ENCODE assay signal across 22 cellular contexts in genomic region chr1:20078166-20078565, GRCh38. TPM values are rescaled to one million over a fixed set of nuclear protein-coding genes. Genes with fewer than 3 reads are reported as not detected.
DNase-seq lines count a peak whose midpoint lies in the region; ATAC-seq, FAIRE-seq and TF ChIP-seq lines count a peak whose summit lies in the region.
"Had no signal": no experiment of that assay in that cellular context is flagged by ENCODE, and none has a peak within 500 bp of the region (broad histone marks: within the 10 kb centered on the region; RNA-seq: fewer than 3 reads in every experiment).

No MANE protein-coding gene starts in this region.

- peaks cover 10% of the 10 kb centered on the region; the same call in 1 of the 2 replicates for H3K9me3 Mint-ChIP-seq in WTC11

- peak; percentile 92 for FAIRE-seq in GM12892 (lab: Jason Lieb, UNC)

- no peaks in the 10 kb centered on the region for H4K20me1 ChIP-seq in BLaER1

- DNase-seq in GM12892 (ENCODE audit: insufficient read length): no peak
- DNase-seq in NCI-H2171 treated with DMSO at 0.1 percent for 48 hours (lab: John Stamatoyannopoulos, UW): peak; percentile 88
- no peak for DNase-seq in esophagus muscularis mucosa (ENCODE audit: extremely low spot score)
- no peak for DNase-seq in WTC11 (ENCODE audit: low spot score)
- DNase-seq: activated effector memory CD4-positive, alpha-beta T cell treated with Interleukin-2 at 50 U/mL for 16 hours; GDM1; mucosa of descending colon; NCI-H2107; NCI-H69; stimulated activated CD4-positive, alpha-beta T cell treated with anti-CD3 and anti-CD28 coated beads, Interleukin-1b, Interleukin-23, amount 100 ng/mL, for 48 hours; testis had no signal

- POLR2A ChIA-PET in WTC11 (lab: Charles Lee): interaction anchor here (0.6 kb wide), 1 partner anchor 73 kb away, joined by 5 read pairs; no protein-coding TSS in a partner anchor

- H3K9me3 ChIP-seq in BLaER1: no peaks in the 10 kb centered on the region
- H3K9me3 ChIP-seq in esophagus muscularis mucosa: no peaks in the 10 kb centered on the region
- H3K9me3 ChIP-seq: HAP-1, mucosa of descending colon, sigmoid colon, testis had no signal

- H3K4me1 ChIP-seq in BLaER1 (peaks cover 93% of the 10 kb centered on the region), esophagus muscularis mucosa (peaks cover 11 to 38% (median 29%) of the 10 kb centered on the region in 4 donors)
- H3K4me1 ChIP-seq: HAP-1, testis had no signal

- H3K27ac ChIP-seq in BLaER1 (peak overlapping the region; percentile 72), esophagus muscularis mucosa (replicated peaks in 1 of 4) (no peak overlapping the region)
- H3K27ac ChIP-seq: sigmoid colon, testis, VCaP had no signal

- CTCF ChIA-PET in WTC11 (lab: Charles Lee): interaction anchor here (1.4 kb wide), 1 partner anchor 135 kb away, joined by 3 read pairs; no protein-coding TSS in a partner anchor

- no peak overlapping the region for H3K27ac Mint-ChIP-seq in WTC11

- intact Hi-C loops in esophagus muscularis mucosa (cut with DNase I): no loop called here

- H3K4me1 Mint-ChIP-seq in WTC11: peaks cover 30% of the 10 kb centered on the region

- WGBS in esophagus muscularis mucosa: 79% methylated on average over 6 of the region's 6 CpGs

- no peaks in the 10 kb centered on the region for H3K36me3 Mint-ChIP-seq in WTC11

- TF ChIP-seq EP300 in esophagus muscularis mucosa (IDR thresholded peaks at IDR 0.05): no peak

- H3K36me3 ChIP-seq in BLaER1 (no peaks in the 10 kb centered on the region), esophagus muscularis mucosa (peaks cover 0 to 21% (median 0%) of the 10 kb centered on the region in 4 donors)
- H3K36me3 ChIP-seq: HAP-1, sigmoid colon had no signal

- H3K4me3 ChIP-seq in BLaER1 (no peak overlapping the region), esophagus muscularis mucosa (no peak overlapping the region)
- H3K4me3 ChIP-seq: HAP-1, mucosa of descending colon, sigmoid colon, testis had no signal

- no peak for TF ChIP-seq CTCF in esophagus muscularis mucosa (IDR thresholded peaks at IDR 0.05)
- no peak for TF ChIP-seq CTCF in WTC11 (IDR thresholded peaks at IDR 0.05)

- H3K4me2 ChIP-seq in BLaER1: peak overlapping the region; percentile 96

- ATAC-seq in GM21825 (IDR thresholded peaks at IDR 0.05; ENCODE audit: unreplicated experiment) (peak; percentile 39), GM21367 (IDR thresholded peaks at IDR 0.05; ENCODE audit: unreplicated experiment) (no peak), GM21515 (IDR thresholded peaks at IDR 0.05; ENCODE audit: unreplicated experiment) (no peak), WTC11 (no peak)
- ATAC-seq: mucosa of descending colon had no signal

- TF ChIP-seq POLR2A in GM12892 (IDR thresholded peaks at IDR 0.05; ENCODE audit: low read depth, low read length): no peak
- TF ChIP-seq POLR2A in esophagus muscularis mucosa (IDR thresholded peaks at IDR 0.05; ENCODE audit: low read depth): no peak

- H3K9ac ChIP-seq in BLaER1: peak overlapping the region; percentile 35; the same call in 1 of the 2 replicates

- H3K27me3 Mint-ChIP-seq in WTC11 (ENCODE audit: low read depth): peaks cover 7% of the 10 kb centered on the region; the same call in 1 of the 2 replicates

- no peaks in the 10 kb centered on the region for H3K27me3 ChIP-seq in BLaER1
- no peaks in the 10 kb centered on the region for H3K27me3 ChIP-seq in esophagus muscularis mucosa
- H3K27me3 ChIP-seq: sigmoid colon, testis had no signal

- no peak overlapping the region for H3K4me3 Mint-ChIP-seq in WTC11

TF ChIP-seq in WTC11, 78 proteins besides CTCF, POLR2A, EP300 and RAD21:
- TF ChIP-seq NFYB (CRISPR knock-in tag; conservative IDR thresholded peaks at IDR 0.05; ENCODE audit: low read depth): no peak
- no peak for TF ChIP-seq ZNF317 (CRISPR knock-in tag; IDR thresholded peaks at IDR 0.05; ENCODE audit: borderline replicate concordance, low read depth)

RNA-seq across cellular contexts. Expression of gene PLA2G5, which starts 8.2 kb away (rescaled TPM):
- polyA plus RNA-seq in GM12892 (2012; ENCODE audit: missing spikeins): 0.32 TPM
- total RNA-seq in esophagus muscularis mucosa (10 to 100 TPM; 17.7 to 46.2 (median 28.4) TPM), WTC11 (2021) (0.30 TPM in 1 of 3 replicates, not detected in the others)
- total RNA-seq: activated CD8-positive, alpha-beta memory T cell treated with anti-CD3 and anti-CD28 coated beads for 36 hours; kidney epithelial cell; RPMI7951 had no signal

RNA-seq across cellular contexts. Expression of gene PLA2G2D, which starts 41.2 kb away (rescaled TPM):
- polyA plus RNA-seq in GM12892 (2012; ENCODE audit: missing spikeins): 0.45 TPM
- total RNA-seq in esophagus muscularis mucosa (not detected), WTC11 (2021) (not detected in 3 replicates)
- total RNA-seq: activated CD8-positive, alpha-beta memory T cell treated with anti-CD3 and anti-CD28 coated beads for 36 hours; kidney epithelial cell; osteoblast; RPMI7951 had no signal

Comparison
In these comparisons a context has a peak if more than half of its experiments do, and no peak if none do; other contexts are left out.
1. RNA of gene PLA2G5, which starts 8.2 kb away (total RNA-seq): 17.7 to 46.2 TPM in esophagus muscularis mucosa; 0.30 TPM in WTC11; every median in the first group is over 10 times any median in the second.